ENCODE assay signal across 8 cellular contexts in the genomic region with DNA sequence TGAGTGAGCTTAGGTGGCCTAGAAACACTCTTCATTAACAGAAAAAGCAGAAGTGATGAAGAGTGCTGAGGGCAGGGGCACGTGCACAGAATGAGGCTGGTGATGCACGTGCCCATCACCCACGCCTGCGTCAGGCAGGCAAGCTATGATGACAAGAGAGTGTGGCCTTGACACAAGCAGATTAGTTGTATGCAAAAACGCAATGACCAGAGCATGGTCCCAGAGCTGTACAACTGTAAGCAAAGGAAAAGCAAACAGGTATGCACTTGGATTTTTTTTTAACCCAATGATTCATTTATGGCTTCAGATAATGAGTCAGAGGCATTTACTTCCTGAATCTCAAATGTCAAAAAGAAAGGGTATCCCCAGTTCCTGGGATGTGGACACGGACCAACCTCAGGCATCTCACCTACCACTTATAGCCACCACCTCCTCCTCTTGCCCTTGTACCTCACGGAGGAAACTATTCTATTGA. TPM values are rescaled to one million over a fixed set of nuclear protein-coding genes. Genes with fewer than 3 reads are reported as not detected.
A peak's percentile ranks its signal among the peaks of the same experiment; 100 is the strongest.
DNase-seq lines count a peak whose midpoint lies in the region; ATAC-seq and TF ChIP-seq lines count a peak whose summit lies in the region.

No MANE protein-coding gene starts in this region.

- ATAC-seq in GM19463 (IDR thresholded peaks at IDR 0.05; ENCODE audit: unreplicated experiment), result peak; percentile 79
- ATAC-seq in HG03342 (IDR thresholded peaks at IDR 0.05; ENCODE audit: unreplicated experiment), result peak; percentile 86
- peak; percentile 48 for ATAC-seq in body of pancreas

- H3K27me3 ChIP-seq in body of pancreas, result no peaks in the 10 kb centered on the region

- intact Hi-C loops in body of pancreas (cut with DNase I), result no loop called here

- TF ChIP-seq CTCF in body of pancreas (IDR thresholded peaks at IDR 0.05), result no peak

- 40 to 42% methylated on average over 7 of the region's 7 CpGs for WGBS in body of pancreas, 2 donors

- peak; percentile 67 for DNase-seq in COLO668 (lab: John Stamatoyannopoulos, UW; ENCODE audit: unreplicated experiment)
- DNase-seq in body of pancreas, result peak in 1 of 4 donors; percentile 23
- no peak for DNase-seq in activated effector memory CD4-positive, alpha-beta T cell treated with anti-CD3 and anti-CD28 coated beads, Interleukin-2, amount 50 U/mL, for 16 hours
- no peak for DNase-seq in AML-193 (lab: John Stamatoyannopoulos, UW)
- DNase-seq in stimulated activated CD4-positive, alpha-beta T cell treated with anti-CD3 and anti-CD28 coated beads, Interleukin-15, amount 100 ng/mL, for 24 hours, result no peak
- DNase-seq in activated CD4-positive, alpha-beta T cell treated with anti-CD3 and anti-CD28 coated beads for 48 hours, result no peak

- H3K36me3 ChIP-seq in body of pancreas (replicated peaks in 1 of 2; ENCODE audit: insufficient read depth in 1 of 2, low read depth in 2 of 2), result no peaks in the 10 kb centered on the region

- TF ChIP-seq POLR2A in body of pancreas (IDR thresholded peaks at IDR 0.05), result no peak

- H3K27ac ChIP-seq in body of pancreas, result no peak overlapping the region

- H3K4me1 ChIP-seq in body of pancreas, result no peaks in the 10 kb centered on the region

- H3K4me3 ChIP-seq in body of pancreas, result no peak overlapping the region

- H3K9me3 ChIP-seq in body of pancreas, result no peaks in the 10 kb centered on the region

RNA-seq across cellular contexts. Expression of gene TMEM61, which starts 9.1 kb away (rescaled TPM):
- total RNA-seq in body of pancreas, result 1 to 10 TPM; 2.0 to 3.6 TPM

RNA-seq across cellular contexts. Expression of gene BSND, which starts 27.4 kb away (rescaled TPM):
- not detected for total RNA-seq in body of pancreas
